1 cellular context compared by ENCODE assay signal in the genomic region with DNA sequence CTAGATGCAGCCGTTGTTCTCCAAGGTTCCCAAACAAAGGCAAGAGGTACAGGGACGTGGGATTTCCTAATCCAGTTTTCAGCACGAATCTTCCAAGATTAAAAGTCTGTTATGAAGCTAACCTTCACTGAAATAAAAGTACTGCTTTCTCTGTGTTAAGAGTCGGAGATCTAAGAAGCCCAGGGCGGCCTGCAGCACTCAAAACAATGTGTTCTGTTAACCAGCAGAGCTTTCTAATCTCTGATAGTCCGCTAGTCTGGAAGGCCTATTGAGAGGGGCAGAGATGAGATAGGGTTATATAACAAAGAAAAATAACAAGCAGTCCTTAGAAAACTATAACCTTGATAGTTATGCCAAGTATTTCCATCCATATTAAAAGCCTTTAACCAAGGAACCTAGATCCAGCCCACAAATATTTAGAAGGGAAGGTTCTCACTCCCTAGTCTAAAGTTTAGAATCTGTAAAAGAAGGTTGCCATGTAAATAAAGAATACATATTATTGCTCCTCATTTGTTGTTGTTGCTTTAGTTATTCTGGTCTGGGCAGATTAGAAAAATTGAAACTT.
TF ChIP-seq lines count a peak whose summit lies in the region.

No MANE protein-coding gene starts in this region.

TF ChIP-seq in IMR-90, 13 proteins besides CTCF, POLR2A, EP300 and RAD21:
- TF ChIP-seq CHD1 (IDR thresholded peaks at IDR 0.05; ENCODE audit: low read depth, low read length) (no peak), NFE2L2 (IDR thresholded peaks at IDR 0.05; ENCODE audit: low read depth, low read length) (no peak), RCOR1 (IDR thresholded peaks at IDR 0.05; ENCODE audit: insufficient replicate concordance, low read length) (no peak), BHLHE40 (IDR thresholded peaks at IDR 0.05; ENCODE audit: low read depth, low read length) (no peak), RFX5 (IDR thresholded peaks at IDR 0.05; ENCODE audit: low read depth, low read length) (no peak), MAZ (IDR thresholded peaks at IDR 0.05; ENCODE audit: borderline replicate concordance, low read depth, low read length) (no peak), CEBPB (IDR thresholded peaks at IDR 0.05; ENCODE audit: low read depth, low read length) (no peak), MXI1 (IDR thresholded peaks at IDR 0.05; ENCODE audit: borderline replicate concordance, low read depth, low read length) (no peak), FOS (IDR thresholded peaks at IDR 0.05; ENCODE audit: low read depth, low read length) (no peak), MAFK (IDR thresholded peaks at IDR 0.05; ENCODE audit: low read depth, low read length) (no peak), SMC3 (IDR thresholded peaks at IDR 0.05; ENCODE audit: low read depth, low read length) (no peak)
- TF ChIP-seq, protein P1, sequence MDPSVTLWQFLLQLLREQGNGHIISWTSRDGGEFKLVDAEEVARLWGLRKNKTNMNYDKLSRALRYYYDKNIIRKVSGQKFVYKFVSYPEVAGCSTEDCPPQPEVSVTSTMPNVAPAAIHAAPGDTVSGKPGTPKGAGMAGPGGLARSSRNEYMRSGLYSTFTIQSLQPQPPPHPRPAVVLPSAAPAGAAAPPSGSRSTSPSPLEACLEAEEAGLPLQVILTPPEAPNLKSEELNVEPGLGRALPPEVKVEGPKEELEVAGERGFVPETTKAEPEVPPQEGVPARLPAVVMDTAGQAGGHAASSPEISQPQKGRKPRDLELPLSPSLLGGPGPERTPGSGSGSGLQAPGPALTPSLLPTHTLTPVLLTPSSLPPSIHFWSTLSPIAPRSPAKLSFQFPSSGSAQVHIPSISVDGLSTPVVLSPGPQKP (IDR thresholded peaks at IDR 0.05; ENCODE audit: borderline replicate concordance, low read depth, low read length), result no peak
- TF ChIP-seq, protein P2, sequence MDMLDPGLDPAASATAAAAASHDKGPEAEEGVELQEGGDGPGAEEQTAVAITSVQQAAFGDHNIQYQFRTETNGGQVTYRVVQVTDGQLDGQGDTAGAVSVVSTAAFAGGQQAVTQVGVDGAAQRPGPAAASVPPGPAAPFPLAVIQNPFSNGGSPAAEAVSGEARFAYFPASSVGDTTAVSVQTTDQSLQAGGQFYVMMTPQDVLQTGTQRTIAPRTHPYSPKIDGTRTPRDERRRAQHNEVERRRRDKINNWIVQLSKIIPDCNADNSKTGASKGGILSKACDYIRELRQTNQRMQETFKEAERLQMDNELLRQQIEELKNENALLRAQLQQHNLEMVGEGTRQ (IDR thresholded peaks at IDR 0.05; ENCODE audit: low read depth, low read length), result no peak
